Comparison of ENCODE assay signal across 8 cellular contexts in the genomic region with DNA sequence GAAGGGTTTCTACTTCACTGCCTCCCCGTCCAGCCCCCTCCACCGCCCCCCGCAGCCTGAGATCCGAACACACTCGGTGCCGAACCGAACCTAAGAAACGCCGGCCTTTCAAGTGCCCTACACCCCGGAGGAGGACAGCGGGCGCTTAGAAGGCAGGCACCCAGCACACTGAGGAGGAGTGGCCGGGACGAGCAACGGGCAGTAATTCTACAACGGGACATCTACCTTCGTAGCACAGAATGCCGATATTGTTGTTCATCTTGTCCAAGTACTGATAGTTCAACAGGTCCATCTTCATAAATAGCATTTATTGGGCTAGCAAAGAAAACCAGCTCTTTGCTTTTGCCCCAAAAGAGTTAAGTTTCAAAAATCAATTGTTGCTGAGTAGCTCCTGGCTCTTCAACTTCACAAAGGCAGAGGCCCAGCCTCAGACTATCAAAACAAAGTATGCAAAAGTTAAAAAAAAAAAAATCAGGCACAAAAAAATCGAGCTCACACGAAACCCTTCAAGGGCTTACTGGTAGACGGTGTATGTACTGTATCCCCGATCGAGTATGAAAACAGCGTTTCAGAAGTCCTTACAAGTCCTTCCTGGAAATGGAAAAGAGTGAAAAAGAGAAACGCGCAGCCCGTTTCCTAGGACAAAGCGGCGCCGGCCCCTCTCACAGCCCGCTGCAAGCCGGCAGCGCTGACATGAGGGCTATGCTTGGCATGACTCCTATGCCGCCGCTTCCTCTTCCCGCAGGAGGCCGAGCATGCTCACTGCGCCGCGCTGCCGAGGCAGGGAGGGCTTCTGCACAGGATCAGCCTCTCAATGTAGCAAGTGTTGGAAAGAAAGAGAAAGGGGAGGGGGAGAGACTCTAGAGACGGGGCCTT. TPM values are rescaled to one million over a fixed set of nuclear protein-coding genes. Genes with fewer than 3 reads are reported as not detected.
DNase-seq lines count a peak whose midpoint lies in the region; ATAC-seq, FAIRE-seq and TF ChIP-seq lines count a peak whose summit lies in the region.

A gene with protein sequence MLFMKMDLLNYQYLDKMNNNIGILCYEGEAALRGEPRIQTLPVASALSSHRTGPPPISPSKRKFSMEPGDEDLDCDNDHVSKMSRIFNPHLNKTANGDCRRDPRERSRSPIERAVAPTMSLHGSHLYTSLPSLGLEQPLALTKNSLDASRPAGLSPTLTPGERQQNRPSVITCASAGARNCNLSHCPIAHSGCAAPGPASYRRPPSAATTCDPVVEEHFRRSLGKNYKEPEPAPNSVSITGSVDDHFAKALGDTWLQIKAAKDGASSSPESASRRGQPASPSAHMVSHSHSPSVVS (minus strand): TSS at position 704 of the 876 bp plus-strand sequence. CDS start 397 bp downstream, at position 307.

- no peaks in the 10 kb centered on the region for H4K20me1 ChIP-seq in keratinocyte (ENCODE audit: control insufficient read depth, extremely low read depth, insufficient read depth, low read length)

- H3K4me3 ChIP-seq in keratinocyte (ENCODE audit: control insufficient read depth in 2 of 3, extremely low read depth in 1 of 3, insufficient read depth in 2 of 3, low read depth in 1 of 3, low read length in 3 of 3) = peak within 1 kb of the TSS; percentile 53 to 83 (median 68)

- peaks cover 55% of the 10 kb centered on the region for H3K79me2 ChIP-seq in keratinocyte (ENCODE audit: control insufficient read depth, insufficient read depth, low read length)

- H3K27me3 ChIP-seq in keratinocyte (ENCODE audit: control insufficient read depth, extremely low read depth, insufficient read depth, low read length) = no peaks in the 10 kb centered on the region

- peak in 2 of 3 experiments; percentile 9 to 38 for TF ChIP-seq CTCF in keratinocyte (optimal IDR thresholded peaks at IDR 0.05 in 1 of 3, IDR thresholded peaks at IDR 0.05 in 1 of 3, conservative IDR thresholded peaks at IDR 0.05 in 1 of 3; ENCODE audit: extremely low read depth in 1 of 3, insufficient read depth in 2 of 3, low read length in 3 of 3)

- peaks cover 0 to 5% of the 10 kb centered on the region in 2 experiments for H3K36me3 ChIP-seq in keratinocyte (ENCODE audit: control insufficient read depth in 2 of 2, extremely low read depth in 1 of 2, insufficient read depth in 2 of 2, low read length in 2 of 2)

- peaks cover 13% of the 10 kb centered on the region for H3K4me1 ChIP-seq in keratinocyte (ENCODE audit: control insufficient read depth, extremely low read depth, insufficient read depth, low read length)

- peak within 1 kb of the TSS; percentile 86 for H3K4me2 ChIP-seq in keratinocyte (ENCODE audit: control insufficient read depth, extremely low read depth, insufficient read depth, low read depth, low read length)

- ATAC-seq in GM18519 (IDR thresholded peaks at IDR 0.05; ENCODE audit: low FRiP score, unreplicated experiment) (peak; percentile 61), HG03066 (IDR thresholded peaks at IDR 0.05; ENCODE audit: low read depth, unreplicated experiment) (peak; percentile 38)

- H3K27ac ChIP-seq in keratinocyte (ENCODE audit: control insufficient read depth, insufficient read depth, low read length) = peak within 1 kb of the TSS; percentile 83

- DNase-seq in A172 (ENCODE audit: low spot score) (peak; percentile 86), NCI-H226 (peak; percentile 90), cerebellar cortex (ENCODE audit: low spot score) (peak; percentile 90), keratinocyte (ENCODE audit: low read depth, low spot score) (no peak)
- peak in 3 of 4 experiments; percentile 11 to 37 (median 13) for DNase-seq in activated CD4-positive, CD25-positive, alpha-beta regulatory T cell (lab: John Stamatoyannopoulos, UW)
- peak; percentile 70 for DNase-seq in stimulated activated CD4-positive, alpha-beta T cell treated with anti-CD3 and anti-CD28 coated beads, Interleukin-12 subunit alpha, Interleukin-12 subunit beta, amount 100 ng/mL, for 4 hours

- H2AFZ ChIP-seq in keratinocyte (ENCODE audit: control insufficient read depth, low read length) = peak within 1 kb of the TSS; percentile 71

- H3K9me3 ChIP-seq in keratinocyte (ENCODE audit: control insufficient read depth, low read depth, low read length) = no peaks in the 10 kb centered on the region

- H3K9ac ChIP-seq in keratinocyte (ENCODE audit: control insufficient read depth, extremely low read depth, insufficient read depth, low read length) = peak within 1 kb of the TSS; percentile 82

- H3K9me1 ChIP-seq in keratinocyte (ENCODE audit: control insufficient read depth, extremely low read depth, insufficient read depth, low read length) = no peaks in the 10 kb centered on the region

- dilution Hi-C loops in keratinocyte (cut with MboI; ENCODE audit: extremely low pct_ligation_motif_present, low sequenced_read_pairs) = no loop called here

- FAIRE-seq in keratinocyte (lab: Jason Lieb, UNC) = no peak

RNA-seq across cellular contexts. Expression of the gene that starts here (rescaled TPM):
- total RNA-seq in A172 (2014; rRNA removed; shearing (Covaris generic)) = 51.3 and 63.4 TPM in 2 replicates
- polyA plus RNA-seq in keratinocyte = 28.5 to 51.6 TPM (median 32.6 TPM) in 3 replicates
- 25.2 TPM for polyA plus RNA-seq in keratinocyte (2011; ENCODE audit: low read depth)
- polyA plus RNA-seq in keratinocyte (2011; cell fraction: cytosol; rRNA removed) = 30.9 and 43.1 TPM in 2 replicates
- polyA plus RNA-seq in keratinocyte (2011; cell fraction: nucleus; rRNA removed) = 46.0 and 73.6 TPM in 2 replicates
- polyA plus RNA-seq in keratinocyte (2012; ENCODE audit: low replicate concordance) = 21.2 and 26.3 TPM in 2 replicates
- polyA minus RNA-seq in keratinocyte = 27.6 to 36.2 TPM (median 28.9 TPM) in 3 replicates
- 58.3 TPM for polyA minus RNA-seq in keratinocyte (2011; cell fraction: cytosol; rRNA and poly(A)+ RNA removed)
- polyA minus RNA-seq in keratinocyte (2011; cell fraction: nucleus; rRNA and poly(A)+ RNA removed) = 37.0 and 50.0 TPM in 2 replicates
